Comparison of ENCODE assay signal across 7 cellular contexts in genomic region chr21:45527151-45527999, GRCh38. TPM values are rescaled to one million over a fixed set of nuclear protein-coding genes. Genes with fewer than 3 reads are reported as not detected.
DNase-seq lines count a peak whose midpoint lies in the region; ATAC-seq and TF ChIP-seq lines count a peak whose summit lies in the region.
"Not testable (repeated sequence)": the region's sequence is repeated elsewhere in the genome, so short reads cannot be mapped to it uniquely, and the experiment has no call there.

No MANE protein-coding gene starts in this region.

- H3K4me2 ChIP-seq in H9 (ENCODE audit: insufficient read depth, insufficient read length, low read length) = not testable (repeated sequence)

- not testable (repeated sequence) for H3K14ac ChIP-seq in H9 (ENCODE audit: insufficient read depth, low read length)

- not testable (repeated sequence) for H4K91ac ChIP-seq in H9 (ENCODE audit: insufficient read length, low read depth, low read length)

- DNase-seq in H9 = peak; percentile 95
- DNase-seq in RWPE2 (ENCODE audit: low spot score) = peak; percentile 84
- DNase-seq in activated naive CD4-positive, alpha-beta T cell treated with anti-CD3 and anti-CD28 coated beads, Interleukin-2, amount 50 U/mL, for 16 hours = peak; percentile 7
- DNase-seq in epithelial cell of esophagus (ENCODE audit: low read depth) = peak; percentile 89
- DNase-seq in iPS-NIHi11 (ENCODE audit: low spot score) = peak; percentile 78
- peak; percentile 49 for DNase-seq in mesenteric fat pad (ENCODE audit: low spot score)
- DNase-seq in sigmoid colon = peak; percentile 48

- not testable (repeated sequence) for H3K4me3 ChIP-seq in RWPE2 (ENCODE audit: severe bottlenecking); epithelial cell of esophagus (ENCODE audit: low read length); sigmoid colon

- H2BK12ac ChIP-seq in H9 (ENCODE audit: insufficient read length, low read depth, low read length) = not testable (repeated sequence)

- not testable (repeated sequence) for H3K9ac ChIP-seq in H9 (ENCODE audit: extremely low read depth, insufficient read length, low read length)

- H2AFZ ChIP-seq in H9 (ENCODE audit: low read length) = not testable (repeated sequence)

- not testable (repeated sequence) for H2BK20ac ChIP-seq in H9 (ENCODE audit: low read depth, low read length, poor library complexity, severe bottlenecking)

- H4K5ac ChIP-seq in H9 (ENCODE audit: insufficient read length, low read depth, low read length) = not testable (repeated sequence)

- H4K20me1 ChIP-seq in H9 (ENCODE audit: control insufficient read depth, insufficient read depth, insufficient read length) = not testable (repeated sequence)

- ATAC-seq in RWPE2 (ENCODE audit: low read depth) = peak; percentile 82

- not testable (repeated sequence) for H2BK15ac ChIP-seq in H9 (ENCODE audit: low read depth, low read length)

- not testable (repeated sequence) for H3K9me3 ChIP-seq in H9 (ENCODE audit: control insufficient read depth, low read depth, low read length); RWPE2 (ENCODE audit: severe bottlenecking); sigmoid colon

- not testable (repeated sequence) for H3K4ac ChIP-seq in H9 (ENCODE audit: low read depth, low read length)

- not testable (repeated sequence) for H3K27me3 ChIP-seq in H9 (ENCODE audit: insufficient read depth, low read length); RWPE2 (ENCODE audit: insufficient read depth, poor library complexity, severe bottlenecking); sigmoid colon

- H3K36me3 ChIP-seq in RWPE2 (ENCODE audit: low read depth) = peaks cover 29% of the 10 kb centered on the region
- not testable (repeated sequence) for H3K36me3 ChIP-seq in sigmoid colon

- not testable (repeated sequence) for H4K8ac ChIP-seq in H9 (replicated peaks; ENCODE audit: insufficient read length, low read depth, low read length)

- not testable (repeated sequence) for TF ChIP-seq POLR2A in sigmoid colon (IDR thresholded peaks at IDR 0.05)

- H3K27ac Mint-ChIP-seq in H9 = peak overlapping the region in 2 of 3 experiments; percentile 44 to 80; a peak in 3 of 7 replicates

- WGBS in H9 (ENCODE audit: extremely low coverage, insufficient read length, low lambda C conversion rate) = no CpG with 5 or more reads among the region's 19 CpGs
- WGBS in sigmoid colon, 2 donors = 79 to 92% methylated on average over 16 to 19 of the region's 19 CpGs

- not testable (repeated sequence) for H3K4me3 Mint-ChIP-seq in H9

- not testable (repeated sequence) for H3T11ph ChIP-seq in H9 (ENCODE audit: low read length)

- H3K4me1 Mint-ChIP-seq in H9 = not testable (repeated sequence)

- peak; percentile 26; the same call in 1 of the 3 replicates for TF ChIP-seq CTCF in H9 (conservative IDR thresholded peaks at IDR 0.05)
- TF ChIP-seq CTCF in RWPE2 (IDR thresholded peaks at IDR 0.05; ENCODE audit: poor library complexity, severe bottlenecking); epithelial cell of esophagus (IDR thresholded peaks at IDR 0.05; ENCODE audit: insufficient read depth, low read depth, low read length, missing control alignments); sigmoid colon (IDR thresholded peaks at IDR 0.05): not testable (repeated sequence)

- not testable (repeated sequence) for H3K79me2 ChIP-seq in H9 (ENCODE audit: insufficient read depth, low read length)

- H3K27ac ChIP-seq in H9 (ENCODE audit: insufficient read length, low read depth, low read length); RWPE2 (ENCODE audit: poor library complexity, severe bottlenecking); sigmoid colon: not testable (repeated sequence)

- not testable (repeated sequence) for H3K4me1 ChIP-seq in H9 (ENCODE audit: insufficient read depth, low read length); RWPE2 (ENCODE audit: insufficient read depth, poor library complexity, severe bottlenecking); sigmoid colon

- H3K36me3 Mint-ChIP-seq in H9 (ENCODE audit: insufficient read depth in 1 of 3, low read depth in 3 of 3) = peaks cover 26 to 44% (median 27%) of the 10 kb centered on the region in 3 experiments

- intact Hi-C loops in sigmoid colon (cut with DNase I) = not testable (repeated sequence)

- not testable (repeated sequence) for TF ChIP-seq EP300 in sigmoid colon (IDR thresholded peaks at IDR 0.05)

- H3K23ac ChIP-seq in H9 (ENCODE audit: insufficient read length, low read depth, low read length) = not testable (repeated sequence)

- H3K79me1 ChIP-seq in H9 (ENCODE audit: insufficient read depth, low read depth, low read length, poor library complexity, severe bottlenecking) = not testable (repeated sequence)

- H3K56ac ChIP-seq in H9 (ENCODE audit: insufficient read length, low read depth, low read length) = not testable (repeated sequence)

- H3K27me3 Mint-ChIP-seq in H9 (ENCODE audit: low read depth) = not testable (repeated sequence)

- H2BK5ac ChIP-seq in H9 (ENCODE audit: insufficient read length, low read length) = not testable (repeated sequence)

- H3K18ac ChIP-seq in H9 (ENCODE audit: insufficient read length, low read depth, low read length) = not testable (repeated sequence)

- not testable (repeated sequence) for H3K9me3 Mint-ChIP-seq in H9

- H3K23me2 ChIP-seq in H9 (ENCODE audit: insufficient read length, low read depth, low read length, poor library complexity, severe bottlenecking) = not testable (repeated sequence)

- not testable (repeated sequence) for H2AK5ac ChIP-seq in H9 (ENCODE audit: insufficient read length, low read length)

- H2BK120ac ChIP-seq in H9 (ENCODE audit: low read depth, low read length, poor library complexity, severe bottlenecking) = not testable (repeated sequence)

RNA-seq across cellular contexts. Expression of gene SLC19A1, which starts 14.9 kb away (rescaled TPM):
- 31.4 and 32.4 TPM in 2 replicates for total RNA-seq in H9 (2021)
- total RNA-seq in mesenteric fat pad = 21.7 TPM
- total RNA-seq in sigmoid colon = 1 to 10 TPM; 2.1 to 6.4 (median 2.5) TPM
- 10 to 100 TPM in 1 of 3 donors, 1 to 10 TPM in 2; 1.8 to 10.7 (median 3.2) TPM for polyA plus RNA-seq in sigmoid colon

Comparison
In these comparisons a context has a peak if more than half of its experiments do, and no peak if none do; other contexts are left out.
1. DNase-seq: peak in every context shown above with its lines; median percentile 95 in H9; 89 in epithelial cell of esophagus; 84 in RWPE2; 78 in iPS-NIHi11; 49 in mesenteric fat pad; 48 in sigmoid colon; 7 in activated naive CD4-positive, alpha-beta T cell treated with anti-CD3 and anti-CD28 coated beads, Interleukin-2, amount 50 U/mL, for 16 hours.